Comparison of ENCODE assay signal across 1 cellular context in genomic region chr16:46747777-46748651, GRCh38.
TF ChIP-seq lines count a peak whose summit lies in the region.

Gene MYLK3 (minus strand): TSS chr16:46748344. CDS start chr16:46748193, 151 bp downstream.

TF ChIP-seq in HepG2, 621 proteins besides CTCF, POLR2A, EP300 and RAD21 (continued from another document and continues in another):
- TF ChIP-seq FUBP1 (CRISPR knock-in tag; IDR thresholded peaks at IDR 0.05; ENCODE audit: borderline replicate concordance), result no peak
- TF ChIP-seq SRSF9 (IDR thresholded peaks at IDR 0.05; ENCODE audit: borderline replicate concordance, insufficient read depth, low read depth, low read length, poor library complexity, severe bottlenecking), result no peak
- peak; percentile 49 for TF ChIP-seq ASH2L (IDR thresholded peaks at IDR 0.05; ENCODE audit: insufficient read length, low read depth, low read length)
- peak; percentile 68 for TF ChIP-seq ZFX (CRISPR knock-in tag; IDR thresholded peaks at IDR 0.05; ENCODE audit: low read depth)
- no peak for TF ChIP-seq SCMH1 (CRISPR knock-in tag; IDR thresholded peaks at IDR 0.05; ENCODE audit: borderline replicate concordance)
- TF ChIP-seq HNRNPLL (IDR thresholded peaks at IDR 0.05; ENCODE audit: low read depth, low read length, poor library complexity, severe bottlenecking), result no peak
- TF ChIP-seq SOX13 (IDR thresholded peaks at IDR 0.05), result no peak
- peak in 1 of 2 experiments; percentile 61; a peak in 1 of 4 replicates for TF ChIP-seq SOX13 (CRISPR knock-in tag; conservative IDR thresholded peaks at IDR 0.05 in 1 of 2, IDR thresholded peaks at IDR 0.05 in 1 of 2)
- no peak for TF ChIP-seq TRAFD1 (CRISPR knock-in tag; IDR thresholded peaks at IDR 0.05; ENCODE audit: borderline replicate concordance)
- 0 out of 2 replicates have a peak, but pooled peaks have one; percentile 48 for TF ChIP-seq ZNF737 (CRISPR knock-in tag; IDR thresholded peaks at IDR 0.05; ENCODE audit: borderline replicate concordance)
- peak; percentile 88 for TF ChIP-seq RXRA (CRISPR knock-in tag; IDR thresholded peaks at IDR 0.05)
- no peak for TF ChIP-seq ZNF589 (CRISPR knock-in tag; conservative IDR thresholded peaks at IDR 0.05)
- 0 out of 2 replicates have a peak, but pooled peaks have one; percentile 27 for TF ChIP-seq KDM3A (CRISPR knock-in tag; IDR thresholded peaks at IDR 0.05; ENCODE audit: low read depth)
- TF ChIP-seq ZNF224 (CRISPR knock-in tag; IDR thresholded peaks at IDR 0.05), result no peak
- TF ChIP-seq ARID3A (IDR thresholded peaks at IDR 0.05; ENCODE audit: low read depth, low read length), result no peak
- TF ChIP-seq SMAD9 (CRISPR knock-in tag; IDR thresholded peaks at IDR 0.05), result no peak
- TF ChIP-seq NR2F6 (IDR thresholded peaks at IDR 0.05), result peak; percentile 59; the same call in 1 of the 2 replicates
- TF ChIP-seq NR2F6 (CRISPR knock-in tag; IDR thresholded peaks at IDR 0.05), result peak; percentile 67
- no peak for TF ChIP-seq SNAPC2 (CRISPR knock-in tag; IDR thresholded peaks at IDR 0.05)
- TF ChIP-seq ZNF383 (CRISPR knock-in tag; IDR thresholded peaks at IDR 0.05; ENCODE audit: borderline replicate concordance), result 0 out of 2 replicates have a peak, but pooled peaks have one; percentile 58
- no peak for TF ChIP-seq EED (CRISPR knock-in tag; IDR thresholded peaks at IDR 0.05)
- no peak for TF ChIP-seq HDAC6 (IDR thresholded peaks at IDR 0.05; ENCODE audit: low read depth, low read length)
- TF ChIP-seq MEIS2 (CRISPR knock-in tag; IDR thresholded peaks at IDR 0.05), result no peak; the same call in 1 of the 2 replicates
- no peak for TF ChIP-seq ZNF317 (CRISPR knock-in tag; IDR thresholded peaks at IDR 0.05)
- TF ChIP-seq HOXA9 (CRISPR knock-in tag; IDR thresholded peaks at IDR 0.05; ENCODE audit: borderline replicate concordance), result no peak
- TF ChIP-seq ZNF772 (CRISPR knock-in tag; IDR thresholded peaks at IDR 0.05), result 0 out of 2 replicates have a peak, but pooled peaks have one; percentile 6
- 0 out of 2 replicates have a peak, but pooled peaks have one; percentile 30 for TF ChIP-seq BORCS8-MEF2B (CRISPR knock-in tag; IDR thresholded peaks at IDR 0.05)
- TF ChIP-seq DMTF1 (CRISPR knock-in tag; IDR thresholded peaks at IDR 0.05), result no peak
- no peak for TF ChIP-seq GATAD2A (CRISPR knock-in tag; IDR thresholded peaks at IDR 0.05)
- no peak for TF ChIP-seq MIER3 (CRISPR knock-in tag; IDR thresholded peaks at IDR 0.05; ENCODE audit: borderline replicate concordance)
- TF ChIP-seq HDAC2 (CRISPR knock-in tag; IDR thresholded peaks at IDR 0.05), result 0 out of 2 replicates have a peak, but pooled peaks have one; percentile 4
- TF ChIP-seq POLR2AphosphoS5 (IDR thresholded peaks at IDR 0.05; ENCODE audit: low read depth, low read length), result no peak
- TF ChIP-seq FOXA3 (CRISPR knock-in tag; IDR thresholded peaks at IDR 0.05), result no peak
- TF ChIP-seq KDM2A (CRISPR knock-in tag; IDR thresholded peaks at IDR 0.05; ENCODE audit: borderline replicate concordance, low read depth), result 0 out of 2 replicates have a peak, but pooled peaks have one; percentile 10
- TF ChIP-seq TGIF2 (CRISPR knock-in tag; IDR thresholded peaks at IDR 0.05), result no peak
- TF ChIP-seq FOXA1 (IDR thresholded peaks at IDR 0.05), result no peak
- no peak for TF ChIP-seq FOXA1 (CRISPR knock-in tag; IDR thresholded peaks at IDR 0.05)
- TF ChIP-seq ZNF276 (CRISPR knock-in tag; IDR thresholded peaks at IDR 0.05; ENCODE audit: low read depth), result 0 out of 2 replicates have a peak, but pooled peaks have one; percentile 45
- 0 out of 2 replicates have a peak, but pooled peaks have one; percentile 48 for TF ChIP-seq ZNF691 (CRISPR knock-in tag; IDR thresholded peaks at IDR 0.05; ENCODE audit: borderline replicate concordance, low read depth)
- 0 out of 2 replicates have a peak, but pooled peaks have one; percentile 43 for TF ChIP-seq ZNF678 (CRISPR knock-in tag; IDR thresholded peaks at IDR 0.05)
- 0 out of 2 replicates have a peak, but pooled peaks have one; percentile 21 for TF ChIP-seq ARID5B (CRISPR knock-in tag; IDR thresholded peaks at IDR 0.05)
- TF ChIP-seq ZNF34 (CRISPR knock-in tag; IDR thresholded peaks at IDR 0.05; ENCODE audit: borderline replicate concordance), result no peak
- TF ChIP-seq MATR3 (CRISPR knock-in tag; IDR thresholded peaks at IDR 0.05), result no peak
- TF ChIP-seq SNAI1 (CRISPR knock-in tag; IDR thresholded peaks at IDR 0.05; ENCODE audit: borderline replicate concordance), result 0 out of 2 replicates have a peak, but pooled peaks have one; percentile 40
- TF ChIP-seq MEIS1 (CRISPR knock-in tag; IDR thresholded peaks at IDR 0.05; ENCODE audit: borderline replicate concordance), result peak; percentile 81
- TF ChIP-seq POLR2AphosphoS2 (IDR thresholded peaks at IDR 0.05; ENCODE audit: low read depth, low read length), result no peak
- no peak; the same call in 1 of the 2 replicates for TF ChIP-seq ATF5 (CRISPR knock-in tag; IDR thresholded peaks at IDR 0.05; ENCODE audit: low read depth)
- no peak; the same call in 1 of the 2 replicates for TF ChIP-seq NFE2 (CRISPR knock-in tag; IDR thresholded peaks at IDR 0.05)
- peak; percentile 34; the same call in 1 of the 2 replicates for TF ChIP-seq UBTF (CRISPR knock-in tag; IDR thresholded peaks at IDR 0.05)
- no peak for TF ChIP-seq TOE1 (CRISPR knock-in tag; IDR thresholded peaks at IDR 0.05)
